Comparison of ENCODE assay signal across 8 cellular contexts in genomic region chr16:57478396-57479024, GRCh38. TPM values are rescaled to one million over a fixed set of nuclear protein-coding genes. Genes with fewer than 3 reads are reported as not detected.
DNase-seq lines count a peak whose midpoint lies in the region; ATAC-seq and TF ChIP-seq lines count a peak whose summit lies in the region.
"Had no signal": no experiment of that assay in that cellular context is flagged by ENCODE, and none has a peak within 500 bp of the region (broad histone marks: within the 10 kb centered on the region; RNA-seq: fewer than 3 reads in every experiment).

No MANE protein-coding gene starts in this region.

- no peak for ATAC-seq in stimulated activated effector memory CD8-positive, alpha-beta T cell treated with anti-CD3 and anti-CD28 coated beads, Interleukin-12 subunit alpha, Interleukin-12 subunit beta, amount 100 ng/mL, for 72 hours
- ATAC-seq in HG02973 (IDR thresholded peaks at IDR 0.05; ENCODE audit: unreplicated experiment) = no peak

- H3K9me3 Mint-ChIP-seq in nephron progenitor cell = no peaks in the 10 kb centered on the region
- H3K9me3 Mint-ChIP-seq in stimulated activated effector memory CD8-positive, alpha-beta T cell treated with anti-CD3 and anti-CD28 coated beads, Interleukin-12 subunit alpha, Interleukin-12 subunit beta, amount 100 ng/mL, for 72 hours = no peaks in the 10 kb centered on the region
- H3K9me3 Mint-ChIP-seq: activated naive CD4-positive, alpha-beta T cell treated with anti-CD3 and anti-CD28 coated beads for 36 hours had no signal

- in situ Hi-C loops in mammary epithelial cell (cut with MboI; ENCODE audit: low sequenced_read_pairs in 2 of 2) = no loop called here

- no peak overlapping the region for H3K27ac ChIP-seq in mammary epithelial cell (ENCODE audit: insufficient read depth, low read depth, low read length)

- 94% methylated on average over 7 of the region's 8 CpGs for WGBS in mammary epithelial cell (ENCODE audit: low coverage, missing lambda C conversion rate)

- intact Hi-C loops in mammary epithelial cell (cut with micrococcal nuclease) = no loop called here

- dilution Hi-C loops in mammary epithelial cell (cut with HindIII; ENCODE audit: low sequenced_read_pairs) = no loop called here

- DNase-seq in BJ (ENCODE audit: low read depth) (no peak), mammary epithelial cell (no peak), nephron progenitor cell (no peak), T1000 (lab: John Stamatoyannopoulos, UW) (no peak)
- DNase-seq in stimulated activated effector memory CD8-positive, alpha-beta T cell treated with anti-CD3 and anti-CD28 coated beads, Interleukin-12 subunit alpha, Interleukin-12 subunit beta, amount 100 ng/mL, for 72 hours (ENCODE audit: low spot score in 2 of 2) = no peak
- DNase-seq: activated naive CD4-positive, alpha-beta T cell treated with anti-CD3 and anti-CD28 coated beads for 36 hours; occipital lobe had no signal

- H3K9me3 ChIP-seq in mammary epithelial cell (replicated peaks; ENCODE audit: insufficient read depth, low read length) = no peaks in the 10 kb centered on the region

- POLR2A ChIA-PET in BJ (lab: Charles Lee) = no interaction called here

- no peaks in the 10 kb centered on the region for H3K79me2 ChIP-seq in mammary epithelial cell (ENCODE audit: insufficient read depth, low read length)

- peaks cover 12% of the 10 kb centered on the region for H3K36me3 ChIP-seq in BJ (ENCODE audit: control insufficient read depth, insufficient read depth, low read length)
- H3K36me3 ChIP-seq in mammary epithelial cell (ENCODE audit: insufficient read depth, low read length) = no peaks in the 10 kb centered on the region

- H2AFZ ChIP-seq in mammary epithelial cell (ENCODE audit: low read depth, low read length) = no peak overlapping the region

- H3K27me3 Mint-ChIP-seq in nephron progenitor cell (ENCODE audit: low read depth, poor library complexity) = peaks cover 7% of the 10 kb centered on the region

- H3K4me3 ChIP-seq in BJ (ENCODE audit: low read depth, low read length) = peak overlapping the region; percentile 45
- no peak overlapping the region for H3K4me3 ChIP-seq in mammary epithelial cell (replicated peaks in 1 of 3; ENCODE audit: insufficient read depth in 1 of 3, low read depth in 2 of 3, low read length in 3 of 3)

- H3K4me1 ChIP-seq in mammary epithelial cell (ENCODE audit: insufficient read depth, low read length) = peaks cover 11% of the 10 kb centered on the region

- H3K36me3 Mint-ChIP-seq in nephron progenitor cell (ENCODE audit: low read depth) = no peaks in the 10 kb centered on the region
- H3K36me3 Mint-ChIP-seq in stimulated activated effector memory CD8-positive, alpha-beta T cell treated with anti-CD3 and anti-CD28 coated beads, Interleukin-12 subunit alpha, Interleukin-12 subunit beta, amount 100 ng/mL, for 72 hours = peaks cover 6% of the 10 kb centered on the region

- no peaks in the 10 kb centered on the region for H4K20me1 ChIP-seq in mammary epithelial cell (ENCODE audit: insufficient read depth, low read length)

- CTCF ChIA-PET in BJ (lab: Yijun Ruan, JAX) (interaction anchor here (0.7 to 4.4 kb wide), 3 partner anchors 15 to 41 kb away, joined by 3 to 24 read pairs (median 6); partner anchors contain the start of gene POLR2C), mammary epithelial cell (lab: Charles Lee; ENCODE audit: low non-redundant PET) (no interaction called here)

- H3K4me2 ChIP-seq in mammary epithelial cell (ENCODE audit: insufficient read depth, low read depth, low read length) = peak overlapping the region; percentile 85

- no TSS peak for BruUV-seq in mammary epithelial cell (replicated peaks; lab: Mats Ljungman, UMichigan)

- H3K4me1 Mint-ChIP-seq in nephron progenitor cell = peaks cover 52% of the 10 kb centered on the region
- H3K4me1 Mint-ChIP-seq in stimulated activated effector memory CD8-positive, alpha-beta T cell treated with anti-CD3 and anti-CD28 coated beads, Interleukin-12 subunit alpha, Interleukin-12 subunit beta, amount 100 ng/mL, for 72 hours = peaks cover 28% of the 10 kb centered on the region

- no peak for TF ChIP-seq CTCF in BJ (IDR thresholded peaks at IDR 0.05; ENCODE audit: insufficient read depth, low read depth, low read length)
- no peak for TF ChIP-seq CTCF in mammary epithelial cell (conservative IDR thresholded peaks at IDR 0.05 in 1 of 2, IDR thresholded peaks at IDR 0.05 in 1 of 2; ENCODE audit: extremely low read depth in 1 of 2, insufficient read depth in 1 of 2, low read depth in 1 of 2, low read length in 2 of 2)
- no peak for TF ChIP-seq CTCF in nephron progenitor cell (IDR thresholded peaks at IDR 0.05)

- H3K9ac ChIP-seq in mammary epithelial cell (ENCODE audit: insufficient read depth, low read length) = no peak overlapping the region

- H3K27me3 ChIP-seq in BJ (ENCODE audit: control insufficient read depth, insufficient read depth, low read length) = no peaks in the 10 kb centered on the region
- no peaks in the 10 kb centered on the region for H3K27me3 ChIP-seq in mammary epithelial cell (ENCODE audit: insufficient read depth, low read length)

- H3K27ac Mint-ChIP-seq in nephron progenitor cell = no peak overlapping the region
- H3K27ac Mint-ChIP-seq in stimulated activated effector memory CD8-positive, alpha-beta T cell treated with anti-CD3 and anti-CD28 coated beads, Interleukin-12 subunit alpha, Interleukin-12 subunit beta, amount 100 ng/mL, for 72 hours = no peak overlapping the region
- H3K27ac Mint-ChIP-seq: activated naive CD4-positive, alpha-beta T cell treated with anti-CD3 and anti-CD28 coated beads for 36 hours had no signal

- H3K4me3 Mint-ChIP-seq in nephron progenitor cell = peak overlapping the region; percentile 81
- no peak overlapping the region for H3K4me3 Mint-ChIP-seq in stimulated activated effector memory CD8-positive, alpha-beta T cell treated with anti-CD3 and anti-CD28 coated beads, Interleukin-12 subunit alpha, Interleukin-12 subunit beta, amount 100 ng/mL, for 72 hours
- H3K4me3 Mint-ChIP-seq: activated naive CD4-positive, alpha-beta T cell treated with anti-CD3 and anti-CD28 coated beads for 36 hours had no signal

RNA-seq across cellular contexts. Expression of gene DOK4, which starts 7.8 kb away (rescaled TPM):
- polyA plus RNA-seq in BJ (2011; rRNA removed) (28.3 and 40.0 TPM in 2 replicates), mammary epithelial cell (13.9 TPM)
- 14.7 and 35.3 TPM in 2 replicates for polyA minus RNA-seq in BJ (2011; rRNA and poly(A)+ RNA removed)
- total RNA-seq in mammary epithelial cell = 10 to 100 TPM; 14.8 to 20.0 TPM
- polyA minus RNA-seq in mammary epithelial cell = 34.1 TPM

RNA-seq across cellular contexts. Expression of gene POLR2C, which starts 16.0 kb away (rescaled TPM):
- polyA plus RNA-seq in BJ (2011; rRNA removed) (127 and 176 TPM in 2 replicates), mammary epithelial cell (87.8 TPM)
- polyA minus RNA-seq in BJ (2011; rRNA and poly(A)+ RNA removed) = 104 and 160 TPM in 2 replicates
- 10 to 100 TPM; 45.1 to 82.2 TPM for total RNA-seq in mammary epithelial cell
- polyA minus RNA-seq in mammary epithelial cell = 161 TPM

RNA-seq across cellular contexts. Expression of gene COQ9, which starts 31.2 kb away (rescaled TPM):
- 62.7 and 69.5 TPM in 2 replicates for polyA plus RNA-seq in BJ (2011; rRNA removed)
- polyA minus RNA-seq in BJ (2011; rRNA and poly(A)+ RNA removed) = 23.5 and 38.4 TPM in 2 replicates
- total RNA-seq in mammary epithelial cell = 10 to 100 TPM; 41.2 to 42.5 TPM
- 69.8 TPM for polyA plus RNA-seq in mammary epithelial cell
- polyA minus RNA-seq in mammary epithelial cell = 96.9 TPM

RNA-seq across cellular contexts. Expression of gene CIAPIN1, which starts 31.3 kb away (rescaled TPM):
- 51.6 and 55.3 TPM in 2 replicates for polyA plus RNA-seq in BJ (2011; rRNA removed)
- polyA minus RNA-seq in BJ (2011; rRNA and poly(A)+ RNA removed) = 17.2 and 19.9 TPM in 2 replicates
- total RNA-seq in mammary epithelial cell = 10 to 100 TPM; 60.8 to 69.9 TPM
- polyA plus RNA-seq in mammary epithelial cell = 63.8 TPM
- 56.2 TPM for polyA minus RNA-seq in mammary epithelial cell

RNA-seq across cellular contexts. Expression of gene CCDC102A, which starts 57.9 kb away (rescaled TPM):
- polyA plus RNA-seq in BJ (2011; rRNA removed) = 8.2 and 13.6 TPM in 2 replicates
- 4.0 and 4.5 TPM in 2 replicates for polyA minus RNA-seq in BJ (2011; rRNA and poly(A)+ RNA removed)
- 1 to 10 TPM; 4.4 to 6.8 TPM for total RNA-seq in mammary epithelial cell
- 4.2 TPM for polyA plus RNA-seq in mammary epithelial cell
- polyA minus RNA-seq in mammary epithelial cell = 15.3 TPM
